ENCODE assay signal across 1 cellular context in the genomic region with DNA sequence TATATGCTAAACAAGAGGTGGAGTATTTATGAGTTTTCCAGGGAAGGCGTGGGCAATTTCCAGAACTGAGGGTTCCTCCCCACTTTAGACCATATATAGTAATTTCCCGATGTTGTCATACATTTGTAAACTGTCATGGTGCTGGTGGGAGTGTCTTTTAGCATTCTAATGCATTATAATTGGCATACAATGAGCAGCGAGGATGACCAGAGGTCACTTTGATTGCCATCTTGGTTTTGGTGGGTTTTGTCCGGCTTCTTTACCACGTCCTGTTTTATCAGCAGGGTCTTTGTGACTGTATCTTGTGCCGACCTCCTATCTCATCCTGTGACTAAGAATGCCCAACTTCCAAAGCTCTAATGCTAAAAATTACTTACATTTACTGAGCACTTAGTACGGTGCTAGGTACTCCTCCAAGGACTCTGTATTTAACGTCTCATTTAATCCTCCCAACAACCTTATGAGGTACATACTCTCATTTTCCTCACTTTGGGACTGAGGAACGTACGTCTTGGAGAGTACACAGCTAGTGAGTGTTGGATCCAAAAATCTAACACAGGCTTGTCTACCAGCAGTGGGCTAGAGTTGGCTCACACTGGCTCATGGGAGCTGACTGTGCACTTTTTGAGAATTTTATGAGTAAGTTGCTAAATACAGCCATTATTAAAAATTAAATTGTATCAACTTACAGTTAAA.
TF ChIP-seq lines count a peak whose summit lies in the region.

No MANE protein-coding gene starts in this region.

TF ChIP-seq in K562, 482 proteins besides CTCF, POLR2A, EP300 and RAD21 (continued from another document and continues in another):
- TF ChIP-seq, protein P1, sequence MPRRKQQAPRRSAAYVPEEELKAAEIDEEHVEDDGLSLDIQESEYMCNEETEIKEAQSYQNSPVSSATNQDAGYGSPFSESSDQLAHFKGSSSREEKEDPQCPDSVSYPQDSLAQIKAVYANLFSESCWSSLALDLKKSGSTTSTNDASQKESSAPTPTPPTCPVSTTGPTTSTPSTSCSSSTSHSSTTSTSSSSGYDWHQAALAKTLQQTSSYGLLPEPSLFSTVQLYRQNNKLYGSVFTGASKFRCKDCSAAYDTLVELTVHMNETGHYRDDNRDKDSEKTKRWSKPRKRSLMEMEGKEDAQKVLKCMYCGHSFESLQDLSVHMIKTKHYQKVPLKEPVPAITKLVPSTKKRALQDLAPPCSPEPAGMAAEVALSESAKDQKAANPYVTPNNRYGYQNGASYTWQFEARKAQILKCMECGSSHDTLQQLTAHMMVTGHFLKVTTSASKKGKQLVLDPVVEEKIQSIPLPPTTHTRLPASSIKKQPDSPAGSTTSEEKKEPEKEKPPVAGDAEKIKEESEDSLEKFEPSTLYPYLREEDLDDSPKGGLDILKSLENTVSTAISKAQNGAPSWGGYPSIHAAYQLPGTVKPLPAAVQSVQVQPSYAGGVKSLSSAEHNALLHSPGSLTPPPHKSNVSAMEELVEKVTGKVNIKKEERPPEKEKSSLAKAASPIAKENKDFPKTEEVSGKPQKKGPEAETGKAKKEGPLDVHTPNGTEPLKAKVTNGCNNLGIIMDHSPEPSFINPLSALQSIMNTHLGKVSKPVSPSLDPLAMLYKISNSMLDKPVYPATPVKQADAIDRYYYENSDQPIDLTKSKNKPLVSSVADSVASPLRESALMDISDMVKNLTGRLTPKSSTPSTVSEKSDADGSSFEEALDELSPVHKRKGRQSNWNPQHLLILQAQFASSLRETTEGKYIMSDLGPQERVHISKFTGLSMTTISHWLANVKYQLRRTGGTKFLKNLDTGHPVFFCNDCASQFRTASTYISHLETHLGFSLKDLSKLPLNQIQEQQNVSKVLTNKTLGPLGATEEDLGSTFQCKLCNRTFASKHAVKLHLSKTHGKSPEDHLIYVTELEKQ (CRISPR knock-in tag; IDR thresholded peaks at IDR 0.05) = no peak; the same call in 1 of the 2 replicates
- TF ChIP-seq ARHGAP35 (IDR thresholded peaks at IDR 0.05; ENCODE audit: partially characterized antibody) (no peak), ZNF133 (CRISPR knock-in tag; IDR thresholded peaks at IDR 0.05) (no peak), CXXC5 (CRISPR knock-in tag; IDR thresholded peaks at IDR 0.05) (peak; percentile 56), ZFP30 (CRISPR knock-in tag; IDR thresholded peaks at IDR 0.05; ENCODE audit: borderline replicate concordance) (no peak), EWSR1 (IDR thresholded peaks at IDR 0.05; ENCODE audit: borderline replicate concordance, low read depth, partially characterized antibody) (no peak), ZZZ3 (IDR thresholded peaks at IDR 0.05) (no peak), MAFF (IDR thresholded peaks at IDR 0.05; ENCODE audit: low read length) (peak; percentile 84), ILK (tag; IDR thresholded peaks at IDR 0.05; ENCODE audit: borderline replicate concordance, low read depth) (no peak), ZNF217 (CRISPR knock-in tag; IDR thresholded peaks at IDR 0.05) (no peak), ZNF444 (CRISPR knock-in tag; IDR thresholded peaks at IDR 0.05) (peak; percentile 32; the same call in 1 of the 2 replicates), RAD51 (IDR thresholded peaks at IDR 0.05; ENCODE audit: borderline replicate concordance, low read depth) (no peak), XRCC5 (IDR thresholded peaks at IDR 0.05; ENCODE audit: low read depth, low read length) (no peak), HDAC6 (IDR thresholded peaks at IDR 0.05; ENCODE audit: low read depth, low read length) (no peak), FOXP1 (CRISPR knock-in tag; IDR thresholded peaks at IDR 0.05) (no peak), CREB1 (IDR thresholded peaks at IDR 0.05) (no peak), CREB1 (CRISPR knock-in tag; IDR thresholded peaks at IDR 0.05) (no peak), GATAD2A (IDR thresholded peaks at IDR 0.05) (no peak), ZNF551 (CRISPR knock-in tag; IDR thresholded peaks at IDR 0.05) (no peak), SIN3A (IDR thresholded peaks at IDR 0.05; ENCODE audit: borderline replicate concordance in 2 of 2, control insufficient read depth in 1 of 2, low read depth in 2 of 2, low read length in 2 of 2) (no peak), SAFB (IDR thresholded peaks at IDR 0.05; ENCODE audit: borderline replicate concordance, low read depth, low read length) (no peak), DNMT1 (IDR thresholded peaks at IDR 0.05) (no peak), CCNT2 (IDR thresholded peaks at IDR 0.05; ENCODE audit: borderline replicate concordance, extremely low read depth, insufficient read length, low read depth, low read length) (no peak), JUND (IDR thresholded peaks at IDR 0.05; ENCODE audit: borderline replicate concordance, low read depth, low read length) (peak; percentile 50), JUND (tag; IDR thresholded peaks at IDR 0.05; ENCODE audit: borderline replicate concordance, low read depth, low read length) (no peak; the same call in 2 of the 3 replicates), SMAD3 (CRISPR knock-in tag; conservative IDR thresholded peaks at IDR 0.05) (no peak; the same call in 1 of the 2 replicates), NR1H2 (CRISPR knock-in tag; IDR thresholded peaks at IDR 0.05) (no peak), NFE2 (IDR thresholded peaks at IDR 0.05; ENCODE audit: low read depth) (peak; percentile 61; the same call in 1 of the 2 replicates)
- TF ChIP-seq, protein P2, sequence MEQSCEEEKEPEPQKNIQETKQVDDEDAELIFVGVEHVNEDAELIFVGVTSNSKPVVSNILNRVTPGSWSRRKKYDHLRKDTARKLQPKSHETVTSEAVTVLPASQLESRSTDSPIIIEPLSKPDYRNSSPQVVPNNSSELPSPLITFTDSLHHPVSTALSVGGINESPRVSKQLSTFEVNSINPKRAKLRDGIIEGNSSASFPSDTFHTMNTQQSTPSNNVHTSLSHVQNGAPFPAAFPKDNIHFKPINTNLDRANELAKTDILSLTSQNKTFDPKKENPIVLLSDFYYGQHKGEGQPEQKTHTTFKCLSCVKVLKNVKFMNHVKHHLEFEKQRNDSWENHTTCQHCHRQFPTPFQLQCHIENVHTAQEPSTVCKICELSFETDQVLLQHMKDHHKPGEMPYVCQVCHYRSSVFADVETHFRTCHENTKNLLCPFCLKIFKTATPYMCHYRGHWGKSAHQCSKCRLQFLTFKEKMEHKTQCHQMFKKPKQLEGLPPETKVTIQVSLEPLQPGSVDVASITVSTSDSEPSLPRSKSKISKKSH (CRISPR knock-in tag; IDR thresholded peaks at IDR 0.05) = no peak
- TF ChIP-seq, protein P3, sequence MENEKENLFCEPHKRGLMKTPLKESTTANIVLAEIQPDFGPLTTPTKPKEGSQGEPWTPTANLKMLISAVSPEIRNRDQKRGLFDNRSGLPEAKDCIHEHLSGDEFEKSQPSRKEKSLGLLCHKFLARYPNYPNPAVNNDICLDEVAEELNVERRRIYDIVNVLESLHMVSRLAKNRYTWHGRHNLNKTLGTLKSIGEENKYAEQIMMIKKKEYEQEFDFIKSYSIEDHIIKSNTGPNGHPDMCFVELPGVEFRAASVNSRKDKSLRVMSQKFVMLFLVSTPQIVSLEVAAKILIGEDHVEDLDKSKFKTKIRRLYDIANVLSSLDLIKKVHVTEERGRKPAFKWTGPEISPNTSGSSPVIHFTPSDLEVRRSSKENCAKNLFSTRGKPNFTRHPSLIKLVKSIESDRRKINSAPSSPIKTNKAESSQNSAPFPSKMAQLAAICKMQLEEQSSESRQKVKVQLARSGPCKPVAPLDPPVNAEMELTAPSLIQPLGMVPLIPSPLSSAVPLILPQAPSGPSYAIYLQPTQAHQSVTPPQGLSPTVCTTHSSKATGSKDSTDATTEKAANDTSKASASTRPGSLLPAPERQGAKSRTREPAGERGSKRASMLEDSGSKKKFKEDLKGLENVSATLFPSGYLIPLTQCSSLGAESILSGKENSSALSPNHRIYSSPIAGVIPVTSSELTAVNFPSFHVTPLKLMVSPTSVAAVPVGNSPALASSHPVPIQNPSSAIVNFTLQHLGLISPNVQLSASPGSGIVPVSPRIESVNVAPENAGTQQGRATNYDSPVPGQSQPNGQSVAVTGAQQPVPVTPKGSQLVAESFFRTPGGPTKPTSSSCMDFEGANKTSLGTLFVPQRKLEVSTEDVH (IDR thresholded peaks at IDR 0.05; ENCODE audit: low read depth, partially characterized antibody) = no peak
- TF ChIP-seq, protein P4, sequence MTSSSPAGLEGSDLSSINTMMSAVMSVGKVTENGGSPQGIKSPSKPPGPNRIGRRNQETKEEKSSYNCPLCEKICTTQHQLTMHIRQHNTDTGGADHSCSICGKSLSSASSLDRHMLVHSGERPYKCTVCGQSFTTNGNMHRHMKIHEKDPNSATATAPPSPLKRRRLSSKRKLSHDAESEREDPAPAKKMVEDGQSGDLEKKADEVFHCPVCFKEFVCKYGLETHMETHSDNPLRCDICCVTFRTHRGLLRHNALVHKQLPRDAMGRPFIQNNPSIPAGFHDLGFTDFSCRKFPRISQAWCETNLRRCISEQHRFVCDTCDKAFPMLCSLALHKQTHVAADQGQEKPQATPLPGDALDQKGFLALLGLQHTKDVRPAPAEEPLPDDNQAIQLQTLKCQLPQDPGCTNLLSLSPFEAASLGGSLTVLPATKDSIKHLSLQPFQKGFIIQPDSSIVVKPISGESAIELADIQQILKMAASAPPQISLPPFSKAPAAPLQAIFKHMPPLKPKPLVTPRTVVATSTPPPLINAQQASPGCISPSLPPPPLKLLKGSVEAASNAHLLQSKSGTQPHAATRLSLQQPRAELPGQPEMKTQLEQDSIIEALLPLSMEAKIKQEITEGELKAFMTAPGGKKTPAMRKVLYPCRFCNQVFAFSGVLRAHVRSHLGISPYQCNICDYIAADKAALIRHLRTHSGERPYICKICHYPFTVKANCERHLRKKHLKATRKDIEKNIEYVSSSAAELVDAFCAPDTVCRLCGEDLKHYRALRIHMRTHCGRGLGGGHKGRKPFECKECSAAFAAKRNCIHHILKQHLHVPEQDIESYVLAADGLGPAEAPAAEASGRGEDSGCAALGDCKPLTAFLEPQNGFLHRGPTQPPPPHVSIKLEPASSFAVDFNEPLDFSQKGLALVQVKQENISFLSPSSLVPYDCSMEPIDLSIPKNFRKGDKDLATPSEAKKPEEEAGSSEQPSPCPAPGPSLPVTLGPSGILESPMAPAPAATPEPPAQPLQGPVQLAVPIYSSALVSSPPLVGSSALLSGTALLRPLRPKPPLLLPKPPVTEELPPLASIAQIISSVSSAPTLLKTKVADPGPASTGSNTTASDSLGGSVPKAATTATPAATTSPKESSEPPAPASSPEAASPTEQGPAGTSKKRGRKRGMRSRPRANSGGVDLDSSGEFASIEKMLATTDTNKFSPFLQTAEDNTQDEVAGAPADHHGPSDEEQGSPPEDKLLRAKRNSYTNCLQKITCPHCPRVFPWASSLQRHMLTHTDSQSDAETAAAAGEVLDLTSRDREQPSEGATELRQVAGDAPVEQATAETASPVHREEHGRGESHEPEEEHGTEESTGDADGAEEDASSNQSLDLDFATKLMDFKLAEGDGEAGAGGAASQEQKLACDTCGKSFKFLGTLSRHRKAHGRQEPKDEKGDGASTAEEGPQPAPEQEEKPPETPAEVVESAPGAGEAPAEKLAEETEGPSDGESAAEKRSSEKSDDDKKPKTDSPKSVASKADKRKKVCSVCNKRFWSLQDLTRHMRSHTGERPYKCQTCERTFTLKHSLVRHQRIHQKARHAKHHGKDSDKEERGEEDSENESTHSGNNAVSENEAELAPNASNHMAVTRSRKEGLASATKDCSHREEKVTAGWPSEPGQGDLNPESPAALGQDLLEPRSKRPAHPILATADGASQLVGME (CRISPR knock-in tag; IDR thresholded peaks at IDR 0.05) = no peak
- TF ChIP-seq, protein P5, sequence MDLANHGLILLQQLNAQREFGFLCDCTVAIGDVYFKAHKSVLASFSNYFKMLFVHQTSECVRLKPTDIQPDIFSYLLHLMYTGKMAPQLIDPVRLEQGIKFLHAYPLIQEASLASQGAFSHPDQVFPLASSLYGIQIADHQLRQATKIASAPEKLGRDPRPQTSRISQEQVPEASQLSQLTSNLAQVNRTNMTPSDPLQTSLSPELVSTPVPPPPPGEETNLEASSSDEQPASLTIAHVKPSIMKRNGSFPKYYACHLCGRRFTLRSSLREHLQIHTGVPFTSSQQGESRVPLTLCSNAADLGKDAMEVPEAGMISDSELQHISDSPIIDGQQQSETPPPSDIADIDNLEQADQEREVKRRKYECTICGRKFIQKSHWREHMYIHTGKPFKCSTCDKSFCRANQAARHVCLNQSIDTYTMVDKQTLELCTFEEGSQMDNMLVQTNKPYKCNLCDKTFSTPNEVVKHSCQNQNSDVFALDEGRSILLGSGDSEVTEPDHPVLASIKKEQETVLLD (IDR thresholded peaks at IDR 0.05) = no peak
- TF ChIP-seq, protein P6, sequence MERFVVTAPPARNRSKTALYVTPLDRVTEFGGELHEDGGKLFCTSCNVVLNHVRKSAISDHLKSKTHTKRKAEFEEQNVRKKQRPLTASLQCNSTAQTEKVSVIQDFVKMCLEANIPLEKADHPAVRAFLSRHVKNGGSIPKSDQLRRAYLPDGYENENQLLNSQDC (CRISPR knock-in tag; IDR thresholded peaks at IDR 0.05) = no peak
- TF ChIP-seq, protein P7, sequence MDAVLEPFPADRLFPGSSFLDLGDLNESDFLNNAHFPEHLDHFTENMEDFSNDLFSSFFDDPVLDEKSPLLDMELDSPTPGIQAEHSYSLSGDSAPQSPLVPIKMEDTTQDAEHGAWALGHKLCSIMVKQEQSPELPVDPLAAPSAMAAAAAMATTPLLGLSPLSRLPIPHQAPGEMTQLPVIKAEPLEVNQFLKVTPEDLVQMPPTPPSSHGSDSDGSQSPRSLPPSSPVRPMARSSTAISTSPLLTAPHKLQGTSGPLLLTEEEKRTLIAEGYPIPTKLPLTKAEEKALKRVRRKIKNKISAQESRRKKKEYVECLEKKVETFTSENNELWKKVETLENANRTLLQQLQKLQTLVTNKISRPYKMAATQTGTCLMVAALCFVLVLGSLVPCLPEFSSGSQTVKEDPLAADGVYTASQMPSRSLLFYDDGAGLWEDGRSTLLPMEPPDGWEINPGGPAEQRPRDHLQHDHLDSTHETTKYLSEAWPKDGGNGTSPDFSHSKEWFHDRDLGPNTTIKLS (IDR thresholded peaks at IDR 0.05; ENCODE audit: borderline replicate concordance, low read depth) = no peak
- TF ChIP-seq, protein P8, sequence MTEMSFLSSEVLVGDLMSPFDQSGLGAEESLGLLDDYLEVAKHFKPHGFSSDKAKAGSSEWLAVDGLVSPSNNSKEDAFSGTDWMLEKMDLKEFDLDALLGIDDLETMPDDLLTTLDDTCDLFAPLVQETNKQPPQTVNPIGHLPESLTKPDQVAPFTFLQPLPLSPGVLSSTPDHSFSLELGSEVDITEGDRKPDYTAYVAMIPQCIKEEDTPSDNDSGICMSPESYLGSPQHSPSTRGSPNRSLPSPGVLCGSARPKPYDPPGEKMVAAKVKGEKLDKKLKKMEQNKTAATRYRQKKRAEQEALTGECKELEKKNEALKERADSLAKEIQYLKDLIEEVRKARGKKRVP (CRISPR knock-in tag; IDR thresholded peaks at IDR 0.05) = no peak
